ENCODE assay signal across 25 cellular contexts in genomic region chr3:114852974-114853373, GRCh38.
"Had no signal": no experiment of that assay in that cellular context is flagged by ENCODE, and none has a peak within 500 bp of the region (broad histone marks: within the 10 kb centered on the region; RNA-seq: fewer than 3 reads in every experiment).

No MANE protein-coding gene starts in this region.

- ATAC-seq: effector memory CD8-positive, alpha-beta T cell; esophagus mucosa; gastrocnemius medialis; left colon; left lobe of liver; lower lobe of right lung had no signal

- H3K27me3 ChIP-seq: colonic mucosa, esophagus squamous epithelium, gastrocnemius medialis, heart right ventricle had no signal

- H3K9me3 ChIP-seq: colonic mucosa, esophagus squamous epithelium, gastrocnemius medialis, heart right ventricle, left ventricle myocardium inferior, lower lobe of right lung had no signal

- H3K36me3 ChIP-seq: colonic mucosa, esophagus squamous epithelium, gastrocnemius medialis, heart right ventricle, left ventricle myocardium inferior, lower lobe of right lung had no signal

- FAIRE-seq: endometrium, islet of Langerhans, keratinocyte had no signal

- H3K27ac ChIP-seq: colonic mucosa, epithelial cell of prostate, esophagus squamous epithelium, gastrocnemius medialis, heart right ventricle, left ventricle myocardium inferior, lower lobe of right lung had no signal

- H3K4me1 ChIP-seq: colonic mucosa, esophagus squamous epithelium had no signal

- H3K4me3 ChIP-seq: colonic mucosa, esophagus squamous epithelium, gastrocnemius medialis, heart right ventricle, left ventricle myocardium inferior, lower lobe of right lung had no signal

- DNase-seq: colonic mucosa; cortex of kidney; effector CD8-positive, alpha-beta T cell; effector memory CD8-positive, alpha-beta T cell; endodermal cell; erythroblast; esophagus squamous epithelium; foreskin fibroblast; foreskin melanocyte; gastrocnemius medialis; glutamatergic neuron; head of caudate nucleus; heart right ventricle; hippocampal formation; left colon; left ventricle myocardium inferior; lower lobe of right lung; mesenchymal stem cell; midbrain had no signal
